ENCODE assay signal across 24 cellular contexts in genomic region chr13:102905905-102906304, GRCh38.
"Had no signal": no experiment of that assay in that cellular context is flagged by ENCODE, and none has a peak within 500 bp of the region (broad histone marks: within the 10 kb centered on the region; RNA-seq: fewer than 3 reads in every experiment).

No MANE protein-coding gene starts in this region.

- H3K4me1 ChIP-seq: esophagus muscularis mucosa, prostate gland, tibial artery had no signal

- ATAC-seq: activated CD4-positive, alpha-beta T cell treated with anti-CD3 and anti-CD28 coated beads for 36 hours; activated T-cell treated with anti-CD3 and anti-CD28 coated beads, Interleukin-2, amount 50 U/mL, for 4 hours; natural killer cell; right cardiac atrium; stimulated activated naive CD8-positive, alpha-beta T cell treated with anti-CD3 and anti-CD28 coated beads, Interleukin-15, amount 100 ng/mL, for 72 hours had no signal

- H3K9me3 ChIP-seq: esophagus muscularis mucosa, ovary, prostate gland, tibial artery had no signal

- DNase-seq: activated B cell treated with CpG ODN at 0.5 μM for 24 hours; activated CD4-positive, alpha-beta T cell treated with anti-CD3 and anti-CD28 coated beads for 36 hours; activated CD4-positive, alpha-beta T cell treated with anti-CD3 and anti-CD28 coated beads, Interleukin-2, amount 50 U/mL, for 4 hours; activated CD8-positive, alpha-beta memory T cell treated with anti-CD3 and anti-CD28 coated beads for 24 hours; activated CD8-positive, alpha-beta memory T cell treated with anti-CD3 and anti-CD28 coated beads, Interleukin-2, amount 50 U/mL, for 4 hours; activated naive CD4-positive, alpha-beta T cell treated with anti-CD3 and anti-CD28 coated beads for 36 hours; activated naive CD8-positive, alpha-beta T cell treated with anti-CD3 and anti-CD28 coated beads, Interleukin-2, amount 10 ng/mL, durations not matched to agents 7 days and 5 days; activated T-cell treated with anti-CD3 and anti-CD28 coated beads, Interleukin-2, amount 50 U/mL, for 4 hours; amygdala; cerebellar nuclear complex; glutamatergic neuron; immature natural killer cell; midbrain; natural killer cell; ovary; right cardiac atrium; stimulated activated CD4-positive, alpha-beta T cell treated with anti-CD3 and anti-CD28 coated beads, Interleukin-1b, Interleukin-23, amount 100 ng/mL, for 48 hours; stimulated activated naive CD8-positive, alpha-beta T cell treated with anti-CD3 and anti-CD28 coated beads, Interleukin-15, amount 100 ng/mL, for 72 hours; tibial artery had no signal

- H3K27me3 ChIP-seq: esophagus muscularis mucosa, hepatocyte, ovary, tibial artery had no signal

- H3K36me3 ChIP-seq: esophagus muscularis mucosa, ovary, prostate gland, tibial artery had no signal

- H3K4me3 ChIP-seq: coronary artery, esophagus muscularis mucosa, hepatocyte, ovary, prostate gland, skin epidermis, tibial artery had no signal

- H3K27ac ChIP-seq: coronary artery, esophagus muscularis mucosa, hepatocyte, ovary, prostate gland, skin epidermis, tibial artery had no signal
